Comparison of ENCODE assay signal across 1 cellular context in the genomic region with DNA sequence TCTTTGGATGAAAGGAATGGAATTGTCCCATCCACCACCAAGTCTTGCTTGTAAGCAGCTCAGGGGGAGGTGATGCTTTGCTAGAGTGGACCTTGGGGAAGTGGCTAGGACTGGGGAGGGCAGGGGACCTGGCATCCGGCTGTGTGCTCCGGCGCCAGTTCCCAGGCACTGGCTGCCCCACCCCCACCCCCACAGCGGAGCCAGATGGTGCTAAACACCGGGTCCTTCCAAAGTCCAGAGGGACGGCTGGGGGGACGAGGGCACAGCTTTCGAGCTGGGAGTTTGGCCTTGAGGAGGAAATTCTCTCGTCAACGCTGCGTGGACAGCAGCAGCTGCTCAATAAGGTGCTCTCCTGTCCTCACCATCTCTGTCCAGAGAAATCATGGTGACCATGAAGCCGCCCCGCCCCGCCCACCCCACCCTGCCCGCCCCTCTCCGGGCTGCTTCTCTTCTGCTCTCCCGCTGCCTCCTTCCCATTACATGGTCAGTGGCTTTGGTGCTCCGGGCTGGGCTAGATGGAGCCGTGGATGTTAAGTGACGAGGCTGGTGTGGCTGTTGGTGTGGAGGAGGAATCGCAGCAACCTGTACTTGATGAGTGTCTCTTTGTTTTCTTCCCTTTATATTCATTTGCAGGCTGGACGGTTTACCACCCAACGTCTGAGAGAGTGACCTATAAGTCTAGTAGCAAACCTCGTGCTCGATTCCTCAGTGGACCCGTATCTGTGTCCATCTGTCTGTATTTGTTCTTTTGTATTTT.
A peak's percentile ranks its signal among the peaks of the same experiment; 100 is the strongest.
TF ChIP-seq lines count a peak whose summit lies in the region.

No MANE protein-coding gene starts in this region.

TF ChIP-seq in HepG2, 621 proteins besides CTCF, POLR2A, EP300 and RAD21 (continued from another document):
- TF ChIP-seq ZNF136 (CRISPR knock-in tag; IDR thresholded peaks at IDR 0.05; ENCODE audit: low read depth), result no peak
- no peak for TF ChIP-seq CHD4 (IDR thresholded peaks at IDR 0.05; ENCODE audit: borderline replicate concordance, low read length)
- TF ChIP-seq, protein P1, sequence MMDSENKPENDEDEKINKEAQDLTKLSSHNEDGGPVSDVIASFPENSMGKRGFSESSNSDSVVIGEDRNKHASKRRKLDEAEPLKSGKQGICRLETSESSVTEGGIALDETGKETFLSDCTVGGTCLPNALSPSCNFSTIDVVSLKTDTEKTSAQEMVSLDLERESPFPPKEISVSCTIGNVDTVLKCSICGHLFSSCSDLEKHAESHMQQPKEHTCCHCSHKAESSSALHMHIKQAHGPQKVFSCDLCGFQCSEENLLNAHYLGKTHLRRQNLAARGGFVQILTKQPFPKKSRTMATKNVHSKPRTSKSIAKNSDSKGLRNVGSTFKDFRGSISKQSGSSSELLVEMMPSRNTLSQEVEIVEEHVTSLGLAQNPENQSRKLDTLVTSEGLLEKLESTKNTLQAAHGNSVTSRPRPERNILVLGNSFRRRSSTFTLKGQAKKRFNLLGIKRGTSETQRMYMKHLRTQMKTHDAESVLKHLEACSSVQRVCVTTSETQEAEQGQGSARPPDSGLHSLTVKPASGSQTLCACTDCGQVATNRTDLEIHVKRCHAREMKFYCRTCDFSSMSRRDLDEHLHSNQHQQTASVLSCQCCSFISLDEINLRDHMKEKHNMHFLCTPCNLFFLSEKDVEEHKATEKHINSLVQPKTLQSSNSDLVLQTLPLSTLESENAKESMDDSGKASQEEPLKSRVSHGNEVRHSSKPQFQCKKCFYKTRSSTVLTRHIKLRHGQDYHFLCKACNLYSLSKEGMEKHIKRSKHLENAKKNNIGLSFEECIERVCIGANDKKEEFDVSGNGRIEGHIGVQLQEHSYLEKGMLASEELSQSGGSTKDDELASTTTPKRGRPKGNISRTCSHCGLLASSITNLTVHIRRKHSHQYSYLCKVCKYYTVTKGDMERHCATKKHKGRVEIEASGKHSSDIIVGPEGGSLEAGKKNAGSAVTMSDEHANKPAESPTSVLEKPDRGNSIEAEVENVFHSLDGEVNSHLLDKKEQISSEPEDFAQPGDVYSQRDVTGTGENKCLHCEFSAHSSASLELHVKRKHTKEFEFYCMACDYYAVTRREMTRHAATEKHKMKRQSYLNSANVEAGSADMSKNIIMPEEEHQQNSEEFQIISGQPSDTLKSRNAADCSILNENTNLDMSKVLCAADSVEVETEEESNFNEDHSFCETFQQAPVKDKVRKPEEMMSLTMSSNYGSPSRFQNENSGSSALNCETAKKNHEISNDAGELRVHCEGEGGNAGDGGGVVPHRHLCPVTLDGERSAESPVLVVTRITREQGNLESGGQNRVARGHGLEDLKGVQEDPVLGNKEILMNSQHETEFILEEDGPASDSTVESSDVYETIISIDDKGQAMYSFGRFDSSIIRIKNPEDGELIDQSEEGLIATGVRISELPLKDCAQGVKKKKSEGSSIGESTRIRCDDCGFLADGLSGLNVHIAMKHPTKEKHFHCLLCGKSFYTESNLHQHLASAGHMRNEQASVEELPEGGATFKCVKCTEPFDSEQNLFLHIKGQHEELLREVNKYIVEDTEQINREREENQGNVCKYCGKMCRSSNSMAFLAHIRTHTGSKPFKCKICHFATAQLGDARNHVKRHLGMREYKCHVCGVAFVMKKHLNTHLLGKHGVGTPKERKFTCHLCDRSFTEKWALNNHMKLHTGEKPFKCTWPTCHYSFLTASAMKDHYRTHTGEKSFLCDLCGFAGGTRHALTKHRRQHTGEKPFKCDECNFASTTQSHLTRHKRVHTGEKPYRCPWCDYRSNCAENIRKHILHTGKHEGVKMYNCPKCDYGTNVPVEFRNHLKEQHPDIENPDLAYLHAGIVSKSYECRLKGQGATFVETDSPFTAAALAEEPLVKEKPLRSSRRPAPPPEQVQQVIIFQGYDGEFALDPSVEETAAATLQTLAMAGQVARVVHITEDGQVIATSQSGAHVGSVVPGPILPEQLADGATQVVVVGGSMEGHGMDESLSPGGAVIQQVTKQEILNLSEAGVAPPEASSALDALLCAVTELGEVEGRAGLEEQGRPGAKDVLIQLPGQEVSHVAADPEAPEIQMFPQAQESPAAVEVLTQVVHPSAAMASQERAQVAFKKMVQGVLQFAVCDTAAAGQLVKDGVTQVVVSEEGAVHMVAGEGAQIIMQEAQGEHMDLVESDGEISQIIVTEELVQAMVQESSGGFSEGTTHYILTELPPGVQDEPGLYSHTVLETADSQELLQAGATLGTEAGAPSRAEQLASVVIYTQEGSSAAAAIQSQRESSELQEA (CRISPR knock-in tag; IDR thresholded peaks at IDR 0.05; ENCODE audit: not compliant biosample characterization), result no peak
- peak; percentile 69; the same call in 1 of the 2 replicates for TF ChIP-seq IRF2 (CRISPR knock-in tag; IDR thresholded peaks at IDR 0.05)
- TF ChIP-seq NR1H2 (CRISPR knock-in tag; IDR thresholded peaks at IDR 0.05; ENCODE audit: borderline replicate concordance, low read depth), result no peak; the same call in 1 of the 2 replicates
- TF ChIP-seq, protein P2, sequence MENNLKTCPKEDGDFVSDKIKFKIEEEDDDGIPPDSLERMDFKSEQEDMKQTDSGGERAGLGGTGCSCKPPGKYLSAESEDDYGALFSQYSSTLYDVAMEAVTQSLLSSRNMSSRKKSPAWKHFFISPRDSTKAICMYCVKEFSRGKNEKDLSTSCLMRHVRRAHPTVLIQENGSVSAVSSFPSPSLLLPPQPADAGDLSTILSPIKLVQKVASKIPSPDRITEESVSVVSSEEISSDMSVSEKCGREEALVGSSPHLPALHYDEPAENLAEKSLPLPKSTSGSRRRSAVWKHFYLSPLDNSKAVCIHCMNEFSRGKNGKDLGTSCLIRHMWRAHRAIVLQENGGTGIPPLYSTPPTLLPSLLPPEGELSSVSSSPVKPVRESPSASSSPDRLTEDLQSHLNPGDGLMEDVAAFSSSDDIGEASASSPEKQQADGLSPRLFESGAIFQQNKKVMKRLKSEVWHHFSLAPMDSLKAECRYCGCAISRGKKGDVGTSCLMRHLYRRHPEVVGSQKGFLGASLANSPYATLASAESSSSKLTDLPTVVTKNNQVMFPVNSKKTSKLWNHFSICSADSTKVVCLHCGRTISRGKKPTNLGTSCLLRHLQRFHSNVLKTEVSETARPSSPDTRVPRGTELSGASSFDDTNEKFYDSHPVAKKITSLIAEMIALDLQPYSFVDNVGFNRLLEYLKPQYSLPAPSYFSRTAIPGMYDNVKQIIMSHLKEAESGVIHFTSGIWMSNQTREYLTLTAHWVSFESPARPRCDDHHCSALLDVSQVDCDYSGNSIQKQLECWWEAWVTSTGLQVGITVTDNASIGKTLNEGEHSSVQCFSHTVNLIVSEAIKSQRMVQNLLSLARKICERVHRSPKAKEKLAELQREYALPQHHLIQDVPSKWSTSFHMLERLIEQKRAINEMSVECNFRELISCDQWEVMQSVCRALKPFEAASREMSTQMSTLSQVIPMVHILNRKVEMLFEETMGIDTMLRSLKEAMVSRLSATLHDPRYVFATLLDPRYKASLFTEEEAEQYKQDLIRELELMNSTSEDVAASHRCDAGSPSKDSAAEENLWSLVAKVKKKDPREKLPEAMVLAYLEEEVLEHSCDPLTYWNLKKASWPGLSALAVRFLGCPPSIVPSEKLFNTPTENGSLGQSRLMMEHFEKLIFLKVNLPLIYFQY (CRISPR knock-in tag; IDR thresholded peaks at IDR 0.05; ENCODE audit: borderline replicate concordance), result no peak
- TF ChIP-seq SOX6 (IDR thresholded peaks at IDR 0.05), result no peak
- peak; percentile 80 for TF ChIP-seq SOX6 (CRISPR knock-in tag; IDR thresholded peaks at IDR 0.05)
- TF ChIP-seq MBD4 (IDR thresholded peaks at IDR 0.05; ENCODE audit: borderline replicate concordance, low read length), result no peak
- peak; percentile 57; the same call in 1 of the 2 replicates for TF ChIP-seq FOXK1 (CRISPR knock-in tag; IDR thresholded peaks at IDR 0.05; ENCODE audit: borderline replicate concordance, low read depth)
- no peak for TF ChIP-seq SRSF4 (IDR thresholded peaks at IDR 0.05; ENCODE audit: low read depth, low read length, poor library complexity, severe bottlenecking)
- TF ChIP-seq ZNF577 (CRISPR knock-in tag; IDR thresholded peaks at IDR 0.05; ENCODE audit: borderline replicate concordance, low read depth), result no peak
- TF ChIP-seq STAG1 (CRISPR knock-in tag; IDR thresholded peaks at IDR 0.05), result peak; percentile 18; the same call in 1 of the 2 replicates
- no peak for TF ChIP-seq NFE2L1 (CRISPR knock-in tag; IDR thresholded peaks at IDR 0.05; ENCODE audit: borderline replicate concordance)
- no peak for TF ChIP-seq CBFB (CRISPR knock-in tag; IDR thresholded peaks at IDR 0.05)
- no peak; the same call in 1 of the 2 replicates for TF ChIP-seq MED13 (CRISPR knock-in tag; IDR thresholded peaks at IDR 0.05)
- no peak for TF ChIP-seq PCBP2 (optimal IDR thresholded peaks at IDR 0.05; ENCODE audit: low read depth, low read length, poor library complexity, severe bottlenecking)
